8 cellular contexts compared by ENCODE assay signal in genomic region chr7:131507592-131508331, GRCh38. TPM values are rescaled to one million over a fixed set of nuclear protein-coding genes. Genes with fewer than 3 reads are reported as not detected.
DNase-seq lines count a peak whose midpoint lies in the region; ATAC-seq lines count a peak whose summit lies in the region.

No MANE protein-coding gene starts in this region.

- ATAC-seq in GM18861 (IDR thresholded peaks at IDR 0.05; ENCODE audit: unreplicated experiment) (peak; percentile 76), HG03432 (IDR thresholded peaks at IDR 0.05; ENCODE audit: unreplicated experiment) (peak; percentile 85)

- DNase-seq in AG08395 (ENCODE audit: low spot score) (peak; percentile 76), NCI-H774 (lab: John Stamatoyannopoulos, UW) (peak; percentile 62), dermis microvascular lymphatic vessel endothelial cell (ENCODE audit: low read depth in 2 of 2) (peak; percentile 55 to 80), lung microvascular endothelial cell (ENCODE audit: low read depth in 2 of 2) (peak; percentile 81 to 86)
- peak; percentile 87 to 88 for DNase-seq in activated CD4-positive, alpha-beta T cell treated with anti-CD3 and anti-CD28 coated beads, Interleukin-2, amount 50 U/mL, for 48 hours
- peak; percentile 45 for DNase-seq in stimulated activated CD8-positive, alpha-beta memory T cell treated with anti-CD3 and anti-CD28 coated beads, Interleukin-12 subunit alpha, Interleukin-12 subunit beta, amount 100 ng/mL, for 24 hours (ENCODE audit: extremely low read depth)

RNA-seq across cellular contexts. Expression of gene PODXL, which starts 48.7 kb away (rescaled TPM):
- total RNA-seq in dermis microvascular lymphatic vessel endothelial cell (194 and 210 TPM in 2 replicates), lung microvascular endothelial cell (75.0 and 152 TPM in 2 replicates)

Comparison
In these comparisons a context has a peak if more than half of its experiments do, and no peak if none do; other contexts are left out.
1. Peak in every context shown above with its lines: DNase-seq and ATAC-seq.